In the genomic region with DNA sequence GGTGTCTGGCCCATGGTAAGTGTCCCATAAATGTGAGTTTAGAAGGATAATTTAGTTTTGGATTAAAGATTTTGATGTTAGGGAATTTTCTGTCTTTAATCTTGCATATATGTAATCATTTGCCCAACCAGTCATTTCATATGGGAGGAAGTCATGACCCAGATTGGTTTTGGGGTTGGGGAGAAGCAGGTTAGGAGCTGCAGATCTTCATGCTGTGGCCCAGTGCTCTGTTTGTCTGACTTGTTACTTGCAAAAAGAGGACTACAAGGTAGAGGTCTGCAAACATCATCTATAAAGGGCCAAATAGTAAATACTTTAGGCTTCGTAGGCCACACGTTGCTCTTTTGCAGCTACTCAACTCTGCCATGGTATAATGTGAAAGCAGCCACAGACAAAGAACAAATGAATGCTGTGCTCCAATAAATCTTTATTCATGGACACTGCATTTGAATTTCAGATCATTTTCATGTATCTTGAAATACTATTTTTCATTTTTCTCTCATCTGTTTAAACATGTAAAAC, we compare ENCODE assay signal across 25 cellular contexts. TPM values are rescaled to one million over a fixed set of nuclear protein-coding genes. Genes with fewer than 3 reads are reported as not detected.
DNase-seq lines count a peak whose midpoint lies in the region; ATAC-seq, FAIRE-seq and TF ChIP-seq lines count a peak whose summit lies in the region.
"Had no signal": no experiment of that assay in that cellular context is flagged by ENCODE, and none has a peak within 500 bp of the region (broad histone marks: within the 10 kb centered on the region; RNA-seq: fewer than 3 reads in every experiment).

No MANE protein-coding gene starts in this region.

- CTCF ChIA-PET in activated CD4-positive, alpha-beta T cell treated with anti-CD3 and anti-CD28 coated beads, Interleukin-2, amount 10 ng/mL, durations not matched to agents 7 days and 5 days (lab: Charles Lee), result interaction anchor here (1.3 kb wide), 1 partner anchor 12 kb away, joined by 5 read pairs; no protein-coding TSS in a partner anchor
- CTCF ChIA-PET in activated CD8-positive, alpha-beta T cell treated with anti-CD3 and anti-CD28 coated beads for 36 hours (lab: Charles Lee), result interaction anchor here (1.0 to 1.4 kb wide), 3 partner anchors 13 to 80 kb away, joined by 3 read pairs; no protein-coding TSS in a partner anchor

- FAIRE-seq in small intestine (lab: Jason Lieb, UNC), result no peak

- no peak for ATAC-seq in activated CD8-positive, alpha-beta T cell treated with anti-CD3 and anti-CD28 coated beads for 36 hours
- ATAC-seq in GM18498 (IDR thresholded peaks at IDR 0.05; ENCODE audit: unreplicated experiment), result no peak
- ATAC-seq: Panc1 had no signal

- H3K9me3 ChIP-seq in small intestine (ENCODE audit: control insufficient read depth, low read depth), result no peaks in the 10 kb centered on the region
- H3K9me3 ChIP-seq: esophagus squamous epithelium, SJCRH30, stomach, upper lobe of left lung had no signal

- H3K4me3 Mint-ChIP-seq in activated CD4-positive, alpha-beta T cell treated with anti-CD3 and anti-CD28 coated beads, Interleukin-2, amount 10 ng/mL, durations not matched to agents 7 days and 5 days, result no peak overlapping the region
- no peak overlapping the region for H3K4me3 Mint-ChIP-seq in activated CD8-positive, alpha-beta T cell treated with anti-CD3 and anti-CD28 coated beads for 36 hours
- H3K4me3 Mint-ChIP-seq in immature natural killer cell, result peak overlapping the region; percentile 46 to 82 (median 72)
- H3K4me3 Mint-ChIP-seq: B cell had no signal

- WGBS in small intestine, 3 donors, result 72 to 86% (median 81%) methylated on average over 2 of the region's 2 CpGs

- H3K27me3 Mint-ChIP-seq in activated CD4-positive, alpha-beta T cell treated with anti-CD3 and anti-CD28 coated beads, Interleukin-2, amount 10 ng/mL, durations not matched to agents 7 days and 5 days, result no peaks in the 10 kb centered on the region
- H3K27me3 Mint-ChIP-seq in activated CD8-positive, alpha-beta T cell treated with anti-CD3 and anti-CD28 coated beads for 36 hours, result no peaks in the 10 kb centered on the region
- peaks cover 0 to 3% (median 0%) of the 10 kb centered on the region in 3 donors for H3K27me3 Mint-ChIP-seq in immature natural killer cell (ENCODE audit: low read depth in 3 of 3)
- H3K27me3 Mint-ChIP-seq: B cell had no signal

- H3K36me3 ChIP-seq in small intestine (ENCODE audit: control insufficient read depth in 2 of 2, insufficient read depth in 2 of 2, low read length in 2 of 2), result no peaks in the 10 kb centered on the region
- H3K36me3 ChIP-seq: upper lobe of left lung had no signal

- DNase-seq in activated CD4-positive, alpha-beta T cell treated with anti-CD3 and anti-CD28 coated beads, Interleukin-2, amount 10 ng/mL, durations not matched to agents 7 days and 5 days, result no peak
- DNase-seq in activated CD4-positive, alpha-beta T cell treated with anti-CD3 and anti-CD28 coated beads, Interleukin-2, amount 50 U/mL, for 4 hours, result no peak
- DNase-seq in activated CD8-positive, alpha-beta T cell treated with anti-CD3 and anti-CD28 coated beads for 36 hours, result no peak
- DNase-seq in immature natural killer cell, result peak in 1 of 3 donors; percentile 30
- DNase-seq in small intestine, result peak; percentile 22
- no peak for DNase-seq in iPS-NIHi11 (ENCODE audit: low spot score)
- no peak for DNase-seq in A172 (ENCODE audit: low spot score)
- DNase-seq: 8988T; activated effector memory CD4-positive, alpha-beta T cell treated with anti-CD3 and anti-CD28 coated beads, Interleukin-2, amount 50 U/mL, for 16 hours; amygdala; central memory CD4-positive, alpha-beta T cell; effector CD8-positive, alpha-beta T cell; esophagus squamous epithelium; HCEC 1CT; NCI-H1048; NCI-H2029 treated with DMSO at 0.1 percent for 48 hours; NCI-H446; occipital lobe; SJCRH30; stimulated activated CD4-positive, alpha-beta T cell treated with anti-CD3 and anti-CD28 coated beads, Interleukin-4, amount 100 ng/mL, for 1 hour; stomach; upper lobe of left lung had no signal

- TF ChIP-seq CTCF in activated CD8-positive, alpha-beta T cell treated with anti-CD3 and anti-CD28 coated beads for 36 hours (IDR thresholded peaks at IDR 0.05), result no peak

- peaks cover 43% of the 10 kb centered on the region for H3K36me3 Mint-ChIP-seq in activated CD4-positive, alpha-beta T cell treated with anti-CD3 and anti-CD28 coated beads, Interleukin-2, amount 10 ng/mL, durations not matched to agents 7 days and 5 days (ENCODE audit: low read depth)
- peaks cover 14% of the 10 kb centered on the region for H3K36me3 Mint-ChIP-seq in activated CD8-positive, alpha-beta T cell treated with anti-CD3 and anti-CD28 coated beads for 36 hours (ENCODE audit: low read depth)
- peaks cover 0 to 4% (median 0%) of the 10 kb centered on the region in 3 donors for H3K36me3 Mint-ChIP-seq in immature natural killer cell

- POLR2A ChIA-PET in activated CD4-positive, alpha-beta T cell treated with anti-CD3 and anti-CD28 coated beads, Interleukin-2, amount 10 ng/mL, durations not matched to agents 7 days and 5 days (lab: Charles Lee), result no interaction called here
- POLR2A ChIA-PET in activated CD8-positive, alpha-beta T cell treated with anti-CD3 and anti-CD28 coated beads for 36 hours (lab: Charles Lee), result interaction anchor here (0.7 to 2.8 kb wide), 2 partner anchors 10 to 13 kb away, joined by 3 to 10 read pairs; no protein-coding TSS in a partner anchor

- H3K27ac ChIP-seq in small intestine (ENCODE audit: low read depth in 1 of 2, low read length in 1 of 2), result no peak overlapping the region
- H3K27ac ChIP-seq: SJCRH30 had no signal

- H3K9me3 Mint-ChIP-seq in activated CD4-positive, alpha-beta T cell treated with anti-CD3 and anti-CD28 coated beads, Interleukin-2, amount 10 ng/mL, durations not matched to agents 7 days and 5 days, result no peaks in the 10 kb centered on the region
- no peaks in the 10 kb centered on the region for H3K9me3 Mint-ChIP-seq in activated CD8-positive, alpha-beta T cell treated with anti-CD3 and anti-CD28 coated beads for 36 hours
- H3K9me3 Mint-ChIP-seq in immature natural killer cell, result no peaks in the 10 kb centered on the region

- H3K27me3 ChIP-seq in small intestine (ENCODE audit: control insufficient read depth in 2 of 2, insufficient read depth in 2 of 2, low read length in 2 of 2), result no peaks in the 10 kb centered on the region
- H3K27me3 ChIP-seq: esophagus squamous epithelium, SJCRH30, stomach, upper lobe of left lung had no signal

- intact Hi-C loops in activated CD8-positive, alpha-beta T cell treated with anti-CD3 and anti-CD28 coated beads for 36 hours (cut with micrococcal nuclease), result no loop called here

- no peak overlapping the region for H3K4me3 ChIP-seq in small intestine (ENCODE audit: low read depth in 1 of 2, low read length in 2 of 2)
- H3K4me3 ChIP-seq: esophagus squamous epithelium, SJCRH30, stomach, upper lobe of left lung had no signal

- H3K4me1 ChIP-seq in small intestine (ENCODE audit: control insufficient read depth in 2 of 2, insufficient read depth in 1 of 2, low read depth in 1 of 2, low read length in 1 of 2), result peaks cover 0 to 7% of the 10 kb centered on the region in 2 donors

- peak overlapping the region; percentile 21 for H3K27ac Mint-ChIP-seq in activated CD4-positive, alpha-beta T cell treated with anti-CD3 and anti-CD28 coated beads, Interleukin-2, amount 10 ng/mL, durations not matched to agents 7 days and 5 days
- peak overlapping the region; percentile 32 for H3K27ac Mint-ChIP-seq in activated CD8-positive, alpha-beta T cell treated with anti-CD3 and anti-CD28 coated beads for 36 hours
- H3K27ac Mint-ChIP-seq in immature natural killer cell, result peak overlapping the region; percentile 86 to 91 (median 88)
- H3K27ac Mint-ChIP-seq: B cell had no signal

- H3K4me1 Mint-ChIP-seq in activated CD4-positive, alpha-beta T cell treated with anti-CD3 and anti-CD28 coated beads, Interleukin-2, amount 10 ng/mL, durations not matched to agents 7 days and 5 days, result peaks cover 46% of the 10 kb centered on the region
- H3K4me1 Mint-ChIP-seq in activated CD8-positive, alpha-beta T cell treated with anti-CD3 and anti-CD28 coated beads for 36 hours (ENCODE audit: low read depth), result peaks cover 50% of the 10 kb centered on the region
- peaks cover 92 to 93% of the 10 kb centered on the region in 2 donors for H3K4me1 Mint-ChIP-seq in immature natural killer cell

RNA-seq across cellular contexts. Expression of a gene that starts 16.8 kb away (rescaled TPM):
- 100 to 1,000 TPM; 117 to 139 TPM for total RNA-seq in activated CD4-positive, alpha-beta T cell treated with anti-CD3 and anti-CD28 coated beads, Interleukin-2, amount 10 ng/mL, durations not matched to agents 7 days and 5 days
- total RNA-seq in activated CD8-positive, alpha-beta T cell treated with anti-CD3 and anti-CD28 coated beads for 36 hours, result 10 to 100 TPM; 52.2 to 55.3 TPM
- polyA plus RNA-seq in immature natural killer cell, result 100 to 1,000 TPM; 352 to 383 (median 365) TPM
- polyA plus RNA-seq in small intestine, result 10 to 100 TPM; 38.5 to 48.9 (median 48.5) TPM
- 12.1 and 12.9 TPM in 2 replicates for total RNA-seq in A172 (2014; rRNA removed; shearing (Covaris generic))

RNA-seq across cellular contexts. Expression of a gene that starts 17.1 kb away (rescaled TPM):
- 10 to 100 TPM; 43.5 to 53.2 TPM for total RNA-seq in activated CD4-positive, alpha-beta T cell treated with anti-CD3 and anti-CD28 coated beads, Interleukin-2, amount 10 ng/mL, durations not matched to agents 7 days and 5 days
- 10 to 100 TPM; 15.9 to 16.9 TPM for total RNA-seq in activated CD8-positive, alpha-beta T cell treated with anti-CD3 and anti-CD28 coated beads for 36 hours
- polyA plus RNA-seq in immature natural killer cell, result 10 to 100 TPM; 35.2 to 95.8 (median 38.6) TPM
- 10 to 100 TPM; 19.9 to 95.7 (median 50.5) TPM for polyA plus RNA-seq in small intestine
- total RNA-seq in A172 (2014; rRNA removed; shearing (Covaris generic)), result 16.0 and 21.5 TPM in 2 replicates

Comparison
In these comparisons a context has a peak if more than half of its experiments do, and no peak if none do; other contexts are left out.
1. H3K27ac Mint-ChIP-seq: peak in every context shown above with its lines; median percentile 88 in immature natural killer cell; 32 in activated CD8-positive, alpha-beta T cell treated with anti-CD3 and anti-CD28 coated beads for 36 hours; 21 in activated CD4-positive, alpha-beta T cell treated with anti-CD3 and anti-CD28 coated beads, Interleukin-2, amount 10 ng/mL, durations not matched to agents 7 days and 5 days.
2. H3K4me3 Mint-ChIP-seq: peak in immature natural killer cell (5 of 5); none in activated CD4-positive, alpha-beta T cell treated with anti-CD3 and anti-CD28 coated beads, Interleukin-2, amount 10 ng/mL, durations not matched to agents 7 days and 5 days (single experiment) and activated CD8-positive, alpha-beta T cell treated with anti-CD3 and anti-CD28 coated beads for 36 hours (single experiment).